In the genomic region with DNA sequence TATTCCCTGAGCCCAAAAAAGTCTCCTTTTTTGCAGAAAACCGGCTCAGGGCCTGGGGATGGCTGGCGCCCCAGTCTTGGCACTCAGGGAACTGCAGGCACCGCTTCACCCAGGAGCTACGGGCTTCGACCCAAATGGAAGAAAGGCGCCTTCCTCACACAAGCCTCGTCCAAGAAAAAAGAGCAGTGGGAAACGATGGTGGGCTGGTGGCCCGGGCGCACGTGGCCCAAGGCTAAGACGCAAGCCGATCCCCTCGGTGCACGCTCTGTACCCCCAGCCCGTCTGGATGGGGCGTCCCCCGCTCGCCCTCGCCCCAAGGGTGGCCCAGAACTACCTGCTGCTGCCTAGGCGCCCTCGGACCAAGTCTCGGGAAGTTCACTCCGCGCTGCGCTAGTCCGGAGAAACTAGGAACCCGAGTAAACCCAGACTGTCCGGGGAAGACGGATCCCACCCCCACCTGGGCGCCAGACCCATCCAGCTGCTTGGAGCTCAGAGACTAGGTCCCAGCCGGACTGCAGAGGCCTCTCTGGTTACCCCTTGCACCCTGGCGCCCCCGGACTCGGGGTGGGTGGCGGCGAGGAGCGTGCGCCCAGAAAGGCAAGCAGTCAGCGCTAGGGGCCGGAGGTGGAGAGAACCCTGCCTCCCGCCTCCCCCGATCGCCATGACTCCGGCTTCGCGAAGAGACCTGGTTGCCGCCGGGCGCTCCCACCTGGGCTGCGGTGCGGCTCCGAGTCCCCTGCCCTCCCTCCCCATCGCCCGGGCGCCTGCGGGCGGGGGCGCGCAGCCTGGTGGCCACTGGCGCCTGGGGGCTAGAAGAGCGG, we compare ENCODE assay signal across 1 cellular context.
TF ChIP-seq lines count a peak whose summit lies in the region.

No MANE protein-coding gene starts in this region.

TF ChIP-seq in GM23338, 12 proteins besides CTCF, POLR2A, EP300 and RAD21 (continued from another document):
- TF ChIP-seq REST (IDR thresholded peaks at IDR 0.05; ENCODE audit: unreplicated experiment) (no peak), STAT1 (IDR thresholded peaks at IDR 0.05; ENCODE audit: unreplicated experiment) (no peak), EZH2 (IDR thresholded peaks at IDR 0.05; ENCODE audit: low read depth, unreplicated experiment) (no peak), POLR2AphosphoS5 (IDR thresholded peaks at IDR 0.05; ENCODE audit: low read depth) (no peak), EZH2phosphoT487 (IDR thresholded peaks at IDR 0.05; ENCODE audit: unreplicated experiment) (no peak), ZNF114 (CRISPR knock-in tag; IDR thresholded peaks at IDR 0.05) (no peak), JUNB (IDR thresholded peaks at IDR 0.05; ENCODE audit: unreplicated experiment) (no peak), NANOG (IDR thresholded peaks at IDR 0.05; ENCODE audit: borderline replicate concordance) (no peak), CREB1 (CRISPR knock-in tag; IDR thresholded peaks at IDR 0.05; ENCODE audit: low read depth) (no peak), ZNF331 (CRISPR knock-in tag; IDR thresholded peaks at IDR 0.05; ENCODE audit: low read depth) (no peak)
- TF ChIP-seq, protein P1, sequence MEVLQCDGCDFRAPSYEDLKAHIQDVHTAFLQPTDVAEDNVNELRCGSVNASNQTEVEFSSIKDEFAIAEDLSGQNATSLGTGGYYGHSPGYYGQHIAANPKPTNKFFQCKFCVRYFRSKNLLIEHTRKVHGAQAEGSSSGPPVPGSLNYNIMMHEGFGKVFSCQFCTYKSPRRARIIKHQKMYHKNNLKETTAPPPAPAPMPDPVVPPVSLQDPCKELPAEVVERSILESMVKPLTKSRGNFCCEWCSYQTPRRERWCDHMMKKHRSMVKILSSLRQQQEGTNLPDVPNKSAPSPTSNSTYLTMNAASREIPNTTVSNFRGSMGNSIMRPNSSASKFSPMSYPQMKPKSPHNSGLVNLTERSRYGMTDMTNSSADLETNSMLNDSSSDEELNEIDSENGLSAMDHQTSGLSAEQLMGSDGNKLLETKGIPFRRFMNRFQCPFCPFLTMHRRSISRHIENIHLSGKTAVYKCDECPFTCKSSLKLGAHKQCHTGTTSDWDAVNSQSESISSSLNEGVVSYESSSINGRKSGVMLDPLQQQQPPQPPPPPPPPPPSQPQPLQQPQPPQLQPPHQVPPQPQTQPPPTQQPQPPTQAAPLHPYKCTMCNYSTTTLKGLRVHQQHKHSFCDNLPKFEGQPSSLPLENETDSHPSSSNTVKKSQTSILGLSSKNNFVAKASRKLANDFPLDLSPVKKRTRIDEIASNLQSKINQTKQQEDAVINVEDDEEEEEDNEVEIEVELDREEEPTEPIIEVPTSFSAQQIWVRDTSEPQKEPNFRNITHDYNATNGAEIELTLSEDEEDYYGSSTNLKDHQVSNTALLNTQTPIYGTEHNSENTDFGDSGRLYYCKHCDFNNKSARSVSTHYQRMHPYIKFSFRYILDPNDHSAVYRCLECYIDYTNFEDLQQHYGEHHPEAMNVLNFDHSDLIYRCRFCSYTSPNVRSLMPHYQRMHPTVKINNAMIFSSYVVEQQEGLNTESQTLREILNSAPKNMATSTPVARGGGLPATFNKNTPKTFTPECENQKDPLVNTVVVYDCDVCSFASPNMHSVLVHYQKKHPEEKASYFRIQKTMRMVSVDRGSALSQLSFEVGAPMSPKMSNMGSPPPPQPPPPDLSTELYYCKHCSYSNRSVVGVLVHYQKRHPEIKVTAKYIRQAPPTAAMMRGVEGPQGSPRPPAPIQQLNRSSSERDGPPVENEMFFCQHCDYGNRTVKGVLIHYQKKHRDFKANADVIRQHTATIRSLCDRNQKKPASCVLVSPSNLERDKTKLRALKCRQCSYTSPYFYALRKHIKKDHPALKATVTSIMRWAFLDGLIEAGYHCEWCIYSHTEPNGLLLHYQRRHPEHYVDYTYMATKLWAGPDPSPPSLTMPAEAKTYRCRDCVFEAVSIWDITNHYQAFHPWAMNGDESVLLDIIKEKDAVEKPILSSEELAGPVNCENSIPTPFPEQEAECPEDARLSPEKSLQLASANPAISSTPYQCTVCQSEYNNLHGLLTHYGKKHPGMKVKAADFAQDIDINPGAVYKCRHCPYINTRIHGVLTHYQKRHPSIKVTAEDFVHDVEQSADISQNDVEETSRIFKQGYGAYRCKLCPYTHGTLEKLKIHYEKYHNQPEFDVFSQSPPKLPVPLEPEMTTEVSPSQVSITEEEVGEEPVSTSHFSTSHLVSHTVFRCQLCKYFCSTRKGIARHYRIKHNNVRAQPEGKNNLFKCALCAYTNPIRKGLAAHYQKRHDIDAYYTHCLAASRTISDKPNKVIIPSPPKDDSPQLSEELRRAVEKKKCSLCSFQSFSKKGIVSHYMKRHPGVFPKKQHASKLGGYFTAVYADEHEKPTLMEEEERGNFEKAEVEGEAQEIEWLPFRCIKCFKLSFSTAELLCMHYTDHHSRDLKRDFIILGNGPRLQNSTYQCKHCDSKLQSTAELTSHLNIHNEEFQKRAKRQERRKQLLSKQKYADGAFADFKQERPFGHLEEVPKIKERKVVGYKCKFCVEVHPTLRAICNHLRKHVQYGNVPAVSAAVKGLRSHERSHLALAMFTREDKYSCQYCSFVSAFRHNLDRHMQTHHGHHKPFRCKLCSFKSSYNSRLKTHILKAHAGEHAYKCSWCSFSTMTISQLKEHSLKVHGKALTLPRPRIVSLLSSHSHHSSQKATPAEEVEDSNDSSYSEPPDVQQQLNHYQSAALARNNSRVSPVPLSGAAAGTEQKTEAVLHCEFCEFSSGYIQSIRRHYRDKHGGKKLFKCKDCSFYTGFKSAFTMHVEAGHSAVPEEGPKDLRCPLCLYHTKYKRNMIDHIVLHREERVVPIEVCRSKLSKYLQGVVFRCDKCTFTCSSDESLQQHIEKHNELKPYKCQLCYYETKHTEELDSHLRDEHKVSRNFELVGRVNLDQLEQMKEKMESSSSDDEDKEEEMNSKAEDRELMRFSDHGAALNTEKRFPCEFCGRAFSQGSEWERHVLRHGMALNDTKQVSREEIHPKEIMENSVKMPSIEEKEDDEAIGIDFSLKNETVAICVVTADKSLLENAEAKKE (CRISPR knock-in tag; IDR thresholded peaks at IDR 0.05) = no peak
TF ChIP-seq in GM23338: peak in this region for 0.
